ENCODE assay signal across 8 cellular contexts in the genomic region with DNA sequence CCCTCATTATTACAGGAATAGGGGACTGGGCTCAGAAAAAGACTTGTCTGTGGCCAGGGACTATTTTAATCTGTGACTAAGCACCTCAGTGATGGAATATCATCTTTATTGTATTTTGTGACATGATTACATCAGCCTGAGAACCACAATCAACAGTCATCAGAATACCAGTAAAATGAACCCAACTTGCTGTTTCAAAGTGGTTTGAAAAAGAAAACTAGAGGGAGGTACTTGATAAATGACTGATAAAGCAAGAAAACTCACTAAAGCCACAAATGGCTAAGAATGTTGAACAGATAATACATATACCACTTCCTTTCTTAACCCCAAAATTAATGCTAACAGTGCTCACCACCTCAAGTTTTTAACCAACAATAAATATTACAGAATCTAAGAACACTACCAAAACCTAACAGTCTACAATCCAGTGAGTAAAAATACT.
A peak's percentile ranks its signal among the peaks of the same experiment; 100 is the strongest.
DNase-seq lines count a peak whose midpoint lies in the region; ATAC-seq and TF ChIP-seq lines count a peak whose summit lies in the region.

No MANE protein-coding gene starts in this region.

- no peak overlapping the region for H3K4me3 ChIP-seq in MM.1S (ENCODE audit: low read length)

- no peak for TF ChIP-seq CTCF in MM.1S (IDR thresholded peaks at IDR 0.05; ENCODE audit: low read length)
- TF ChIP-seq CTCF in type B pancreatic cell (conservative IDR thresholded peaks at IDR 0.05) = no peak

- ATAC-seq in GM21619 (IDR thresholded peaks at IDR 0.05; ENCODE audit: unreplicated experiment) (peak; percentile 79), GM19467 (IDR thresholded peaks at IDR 0.05; ENCODE audit: unreplicated experiment) (no peak)

- H3K9me3 ChIP-seq in MM.1S (replicated peaks; ENCODE audit: insufficient read depth, low read length) = no peaks in the 10 kb centered on the region

- peaks cover 42% of the 10 kb centered on the region for H3K79me2 ChIP-seq in MM.1S (ENCODE audit: low read length)

- peak; percentile 81 for DNase-seq in EL
- DNase-seq in MM.1S = peak; percentile 17
- peak; percentile 2 for DNase-seq in epithelial cell of prostate (ENCODE audit: low read depth, low spot score)
- DNase-seq in NCI-H2227 (lab: John Stamatoyannopoulos, UW; ENCODE audit: unreplicated experiment) = no peak
- no peak for DNase-seq in type B pancreatic cell (ENCODE audit: extremely low spot score, unreplicated experiment)
- no peak for DNase-seq in HPDE6-E6E7 (ENCODE audit: extremely low spot score)

- peaks cover under 1% of the 10 kb centered on the region for H3K9me3 Mint-ChIP-seq in type B pancreatic cell

- H3K36me3 Mint-ChIP-seq in type B pancreatic cell = peaks cover 13% of the 10 kb centered on the region

- H3K9ac ChIP-seq in MM.1S (ENCODE audit: low read length) = no peak overlapping the region

- H3K4me1 ChIP-seq in MM.1S (ENCODE audit: low read length) = peaks cover 22% of the 10 kb centered on the region

- no peaks in the 10 kb centered on the region for H3K27me3 ChIP-seq in MM.1S (replicated peaks; ENCODE audit: insufficient read depth, low read length)

- H3K36me3 ChIP-seq in MM.1S (replicated peaks; ENCODE audit: insufficient read depth, low read length) = no peaks in the 10 kb centered on the region

- peaks cover 15% of the 10 kb centered on the region for H3K4me1 Mint-ChIP-seq in type B pancreatic cell (ENCODE audit: unreplicated experiment)

- no peak overlapping the region; the same call in 1 of the 2 replicates for H3K4me2 ChIP-seq in MM.1S (ENCODE audit: low read depth, low read length)

- no peak overlapping the region for H3K4me3 Mint-ChIP-seq in type B pancreatic cell

- no peaks in the 10 kb centered on the region for H4K20me1 ChIP-seq in MM.1S (ENCODE audit: insufficient read depth, low read length)

- H3F3A ChIP-seq in MM.1S (ENCODE audit: insufficient read depth, low read length) = peaks cover 9% of the 10 kb centered on the region

- H3K27ac ChIP-seq in MM.1S (ENCODE audit: low read length) (peak overlapping the region; percentile 28; the same call in 1 of the 2 replicates), epithelial cell of prostate (peak overlapping the region; percentile 62)

- no peaks in the 10 kb centered on the region for H3K27me3 Mint-ChIP-seq in type B pancreatic cell

- no peak overlapping the region for H3K27ac Mint-ChIP-seq in type B pancreatic cell

- H2AFZ ChIP-seq in MM.1S (ENCODE audit: low read length) = no peak overlapping the region

- no peaks in the 10 kb centered on the region for H3K9me2 ChIP-seq in MM.1S (replicated peaks; ENCODE audit: insufficient read depth, low read length)

Comparison
In these comparisons a context has a peak if more than half of its experiments do, and no peak if none do; other contexts are left out.
1. DNase-seq: peak in EL (single experiment), MM.1S (single experiment) and epithelial cell of prostate (single experiment); none in NCI-H2227 (single experiment), type B pancreatic cell (single experiment) and HPDE6-E6E7 (single experiment).